Comparison of ENCODE assay signal across 14 cellular contexts in genomic region chr16:56898847-56899246, GRCh38. TPM values are rescaled to one million over a fixed set of nuclear protein-coding genes. Genes with fewer than 3 reads are reported as not detected.
DNase-seq lines count a peak whose midpoint lies in the region; ATAC-seq lines count a peak whose summit lies in the region.
"Had no signal": no experiment of that assay in that cellular context is flagged by ENCODE, and none has a peak within 500 bp of the region (broad histone marks: within the 10 kb centered on the region; RNA-seq: fewer than 3 reads in every experiment).

No MANE protein-coding gene starts in this region.

- peak; percentile 62 for DNase-seq in activated CD8-positive, alpha-beta memory T cell treated with anti-CD3 and anti-CD28 coated beads, Interleukin-2, amount 10 ng/mL, durations not matched to agents 7 days and 5 days
- no peak for DNase-seq in activated CD8-positive, alpha-beta memory T cell treated with anti-CD3 and anti-CD28 coated beads, Interleukin-2, amount 50 U/mL, for 4 hours
- peak; percentile 13 for DNase-seq in stimulated activated naive CD8-positive, alpha-beta T cell treated with anti-CD3 and anti-CD28 coated beads, Interleukin-15, Interleukin-2, amounts not matched to agents 100 U/mL and 50 U/mL, for 24 hours
- DNase-seq in posterior cingulate gyrus: no peak
- no peak for DNase-seq in NCI-H2081 treated with DMSO at 0.1 percent for 48 hours (lab: John Stamatoyannopoulos, UW)
- DNase-seq in NCI-H2029 (lab: John Stamatoyannopoulos, UW): no peak
- DNase-seq: MG63, natural killer cell, NCI-H2171 treated with DMSO at 0.1 percent for 48 hours, sigmoid colon had no signal

- intact Hi-C loops in posterior cingulate gyrus (cut with DNase I): no loop called here

- H3K27ac Mint-ChIP-seq in activated CD8-positive, alpha-beta memory T cell treated with anti-CD3 and anti-CD28 coated beads, Interleukin-2, amount 10 ng/mL, durations not matched to agents 7 days and 5 days: no peak overlapping the region
- H3K27ac Mint-ChIP-seq: natural killer cell had no signal

- no peaks in the 10 kb centered on the region for H3K36me3 Mint-ChIP-seq in activated CD8-positive, alpha-beta memory T cell treated with anti-CD3 and anti-CD28 coated beads, Interleukin-2, amount 10 ng/mL, durations not matched to agents 7 days and 5 days
- H3K36me3 Mint-ChIP-seq: natural killer cell had no signal

- no peaks in the 10 kb centered on the region for H3K9me3 ChIP-seq in KOPT-K1 (ENCODE audit: insufficient read depth, low read length, poor library complexity, severe bottlenecking)
- H3K9me3 ChIP-seq: MG63, sigmoid colon had no signal

- ATAC-seq in activated CD8-positive, alpha-beta memory T cell treated with anti-CD3 and anti-CD28 coated beads, Interleukin-2, amount 10 ng/mL, durations not matched to agents 7 days and 5 days: peak; percentile 71
- ATAC-seq in GM21786 (IDR thresholded peaks at IDR 0.05; ENCODE audit: unreplicated experiment): peak; percentile 70
- peak; percentile 85 for ATAC-seq in stimulated activated naive CD8-positive, alpha-beta T cell treated with anti-CD3 and anti-CD28 coated beads, Interleukin-15, Interleukin-2, amounts not matched to agents 100 U/mL and 50 U/mL, for 24 hours

- H3K4me1 Mint-ChIP-seq in activated CD8-positive, alpha-beta memory T cell treated with anti-CD3 and anti-CD28 coated beads, Interleukin-2, amount 10 ng/mL, durations not matched to agents 7 days and 5 days: peaks cover 27% of the 10 kb centered on the region

- peak overlapping the region; percentile 11 for H3K27ac ChIP-seq in KOPT-K1 (ENCODE audit: low read depth, low read length, poor library complexity, severe bottlenecking)
- H3K27ac ChIP-seq: sigmoid colon had no signal

- no peak overlapping the region for H3K4me3 Mint-ChIP-seq in activated CD8-positive, alpha-beta memory T cell treated with anti-CD3 and anti-CD28 coated beads, Interleukin-2, amount 10 ng/mL, durations not matched to agents 7 days and 5 days
- H3K4me3 Mint-ChIP-seq: natural killer cell had no signal

- peaks cover 58% of the 10 kb centered on the region for H3K27me3 Mint-ChIP-seq in activated CD8-positive, alpha-beta memory T cell treated with anti-CD3 and anti-CD28 coated beads, Interleukin-2, amount 10 ng/mL, durations not matched to agents 7 days and 5 days

- no peaks in the 10 kb centered on the region for H3K36me3 ChIP-seq in KOPT-K1 (ENCODE audit: insufficient read depth, low read length)
- H3K36me3 ChIP-seq: MG63, sigmoid colon had no signal

- H3K9me3 Mint-ChIP-seq in activated CD8-positive, alpha-beta memory T cell treated with anti-CD3 and anti-CD28 coated beads, Interleukin-2, amount 10 ng/mL, durations not matched to agents 7 days and 5 days (ENCODE audit: low read depth): no peaks in the 10 kb centered on the region
- H3K9me3 Mint-ChIP-seq: natural killer cell had no signal

- CTCF ChIA-PET in activated CD8-positive, alpha-beta memory T cell treated with anti-CD3 and anti-CD28 coated beads, Interleukin-2, amount 10 ng/mL, durations not matched to agents 7 days and 5 days (lab: Charles Lee): no interaction called here

RNA-seq across cellular contexts. Expression of gene HERPUD1, which starts 33.1 kb away (rescaled TPM):
- total RNA-seq in activated CD8-positive, alpha-beta memory T cell treated with anti-CD3 and anti-CD28 coated beads, Interleukin-2, amount 10 ng/mL, durations not matched to agents 7 days and 5 days: 100 to 1,000 TPM; 127 to 149 TPM

RNA-seq across cellular contexts. Expression of gene SLC12A3, which starts 33.8 kb away (rescaled TPM):
- not detected for total RNA-seq in activated CD8-positive, alpha-beta memory T cell treated with anti-CD3 and anti-CD28 coated beads, Interleukin-2, amount 10 ng/mL, durations not matched to agents 7 days and 5 days
- total RNA-seq: A172, H4, natural killer cell, sigmoid colon had no signal

Comparison
In these comparisons a context has a peak if more than half of its experiments do, and no peak if none do; other contexts are left out.
1. DNase-seq: peak in activated CD8-positive, alpha-beta memory T cell treated with anti-CD3 and anti-CD28 coated beads, Interleukin-2, amount 10 ng/mL, durations not matched to agents 7 days and 5 days (single experiment) and stimulated activated naive CD8-positive, alpha-beta T cell treated with anti-CD3 and anti-CD28 coated beads, Interleukin-15, Interleukin-2, amounts not matched to agents 100 U/mL and 50 U/mL, for 24 hours (single experiment); none in activated CD8-positive, alpha-beta memory T cell treated with anti-CD3 and anti-CD28 coated beads, Interleukin-2, amount 50 U/mL, for 4 hours (single experiment), posterior cingulate gyrus (0 of 10), NCI-H2081 treated with DMSO at 0.1 percent for 48 hours (single experiment) and NCI-H2029 (single experiment).
2. Peak in every context shown above with its lines, with median percentiles within 50 percentile points of each other: ATAC-seq.